ENCODE assay signal across 8 cellular contexts in genomic region chr10:63464402-63465292, GRCh38. TPM values are rescaled to one million over a fixed set of nuclear protein-coding genes. Genes with fewer than 3 reads are reported as not detected.
DNase-seq lines count a peak whose midpoint lies in the region; ATAC-seq and TF ChIP-seq lines count a peak whose summit lies in the region.

No MANE protein-coding gene starts in this region.

- ATAC-seq in GM21619 (IDR thresholded peaks at IDR 0.05; ENCODE audit: unreplicated experiment) = peak; percentile 46
- ATAC-seq in activated CD8-positive, alpha-beta T cell treated with anti-CD3 and anti-CD28 coated beads for 36 hours = peak; percentile 56

- POLR2A ChIA-PET in activated CD8-positive, alpha-beta T cell treated with anti-CD3 and anti-CD28 coated beads for 36 hours (lab: Charles Lee) = interaction anchor here (1.3 kb wide), 1 partner anchor 200 kb away, joined by 5 read pairs; no protein-coding TSS in a partner anchor

- peak overlapping the region; percentile 94 for H3K27ac ChIP-seq in parathyroid adenoma

- H3K36me3 ChIP-seq in parathyroid adenoma (ENCODE audit: control insufficient read depth, insufficient read depth, low read length) = no peaks in the 10 kb centered on the region

- H3K36me3 Mint-ChIP-seq in IgD-negative memory B cell = no peaks in the 10 kb centered on the region
- no peaks in the 10 kb centered on the region for H3K36me3 Mint-ChIP-seq in activated CD8-positive, alpha-beta T cell treated with anti-CD3 and anti-CD28 coated beads for 36 hours (ENCODE audit: low read depth)

- intact Hi-C loops in activated CD8-positive, alpha-beta T cell treated with anti-CD3 and anti-CD28 coated beads for 36 hours (cut with micrococcal nuclease) = loop anchor here (5.0 kb wide), 1 partner anchor 197 kb away; no protein-coding TSS in a partner anchor

- H3K27me3 ChIP-seq in parathyroid adenoma (ENCODE audit: control insufficient read depth, insufficient read depth, low read length) = no peaks in the 10 kb centered on the region

- H3K9me3 ChIP-seq in parathyroid adenoma (ENCODE audit: control insufficient read depth, low read length) = no peaks in the 10 kb centered on the region

- TF ChIP-seq CTCF in GM12875 (IDR thresholded peaks at IDR 0.05; ENCODE audit: borderline replicate concordance, insufficient read depth, low read depth, low read length) = no peak
- no peak for TF ChIP-seq CTCF in activated CD8-positive, alpha-beta T cell treated with anti-CD3 and anti-CD28 coated beads for 36 hours (IDR thresholded peaks at IDR 0.05)
- TF ChIP-seq CTCF in parathyroid adenoma (IDR thresholded peaks at IDR 0.05) = no peak

- no peaks in the 10 kb centered on the region for H3K9me3 Mint-ChIP-seq in IgD-negative memory B cell
- no peaks in the 10 kb centered on the region for H3K9me3 Mint-ChIP-seq in activated CD8-positive, alpha-beta T cell treated with anti-CD3 and anti-CD28 coated beads for 36 hours

- peak overlapping the region; percentile 81 for H3K9ac ChIP-seq in parathyroid adenoma

- H3K27me3 Mint-ChIP-seq in IgD-negative memory B cell = no peaks in the 10 kb centered on the region
- no peaks in the 10 kb centered on the region for H3K27me3 Mint-ChIP-seq in activated CD8-positive, alpha-beta T cell treated with anti-CD3 and anti-CD28 coated beads for 36 hours

- H3K4me3 ChIP-seq in GM12875 (ENCODE audit: low read depth, low read length) (peak overlapping the region; percentile 85), parathyroid adenoma (ENCODE audit: low read depth, low read length) (peak overlapping the region; percentile 81)

- peak overlapping the region; percentile 88 to 98 (median 96) for H3K4me3 Mint-ChIP-seq in IgD-negative memory B cell
- H3K4me3 Mint-ChIP-seq in activated CD8-positive, alpha-beta T cell treated with anti-CD3 and anti-CD28 coated beads for 36 hours = peak overlapping the region; percentile 94

- peak overlapping the region; percentile 87 for H2AFZ ChIP-seq in parathyroid adenoma

- DNase-seq in activated CD8-positive, alpha-beta T cell treated with anti-CD3 and anti-CD28 coated beads for 36 hours = no peak
- peak; percentile 18 for DNase-seq in foreskin melanocyte
- DNase-seq in GM19238 (ENCODE audit: insufficient read length, low spot score) = no peak
- DNase-seq in NCI-H748 (lab: John Stamatoyannopoulos, UW; ENCODE audit: unreplicated experiment) = no peak

- no peaks in the 10 kb centered on the region for H3K4me1 ChIP-seq in parathyroid adenoma

- peaks cover 10 to 25% (median 21%) of the 10 kb centered on the region in 3 donors for H3K4me1 Mint-ChIP-seq in IgD-negative memory B cell
- peaks cover 19% of the 10 kb centered on the region for H3K4me1 Mint-ChIP-seq in activated CD8-positive, alpha-beta T cell treated with anti-CD3 and anti-CD28 coated beads for 36 hours (ENCODE audit: low read depth)

- CTCF ChIA-PET in activated CD8-positive, alpha-beta T cell treated with anti-CD3 and anti-CD28 coated beads for 36 hours (lab: Charles Lee) = interaction anchor here (1.0 to 3.4 kb wide), 5 partner anchors 9 to 298 kb away, joined by 3 to 18 read pairs (median 7); no protein-coding TSS in a partner anchor

- peak overlapping the region; percentile 57 for H3K4me2 ChIP-seq in parathyroid adenoma (ENCODE audit: low read length)

- peaks cover 18% of the 10 kb centered on the region for H3K79me2 ChIP-seq in parathyroid adenoma

- peak overlapping the region in 2 of 3 donors; percentile 51 to 96 for H3K27ac Mint-ChIP-seq in IgD-negative memory B cell
- H3K27ac Mint-ChIP-seq in activated CD8-positive, alpha-beta T cell treated with anti-CD3 and anti-CD28 coated beads for 36 hours = peak overlapping the region; percentile 61

RNA-seq across cellular contexts. Expression of gene JMJD1C, which starts 1.1 kb away (rescaled TPM):
- 107 TPM for polyA plus RNA-seq in IgD-negative memory B cell
- 10 to 100 TPM; 45.2 to 48.1 TPM for total RNA-seq in activated CD8-positive, alpha-beta T cell treated with anti-CD3 and anti-CD28 coated beads for 36 hours

RNA-seq across cellular contexts. Expression of gene REEP3, which starts 56.6 kb away (rescaled TPM):
- polyA plus RNA-seq in IgD-negative memory B cell = 5.6 TPM
- total RNA-seq in activated CD8-positive, alpha-beta T cell treated with anti-CD3 and anti-CD28 coated beads for 36 hours = 10 to 100 TPM; 13.6 to 15.1 TPM
